Comparison of ENCODE assay signal across 10 cellular contexts in the genomic region with DNA sequence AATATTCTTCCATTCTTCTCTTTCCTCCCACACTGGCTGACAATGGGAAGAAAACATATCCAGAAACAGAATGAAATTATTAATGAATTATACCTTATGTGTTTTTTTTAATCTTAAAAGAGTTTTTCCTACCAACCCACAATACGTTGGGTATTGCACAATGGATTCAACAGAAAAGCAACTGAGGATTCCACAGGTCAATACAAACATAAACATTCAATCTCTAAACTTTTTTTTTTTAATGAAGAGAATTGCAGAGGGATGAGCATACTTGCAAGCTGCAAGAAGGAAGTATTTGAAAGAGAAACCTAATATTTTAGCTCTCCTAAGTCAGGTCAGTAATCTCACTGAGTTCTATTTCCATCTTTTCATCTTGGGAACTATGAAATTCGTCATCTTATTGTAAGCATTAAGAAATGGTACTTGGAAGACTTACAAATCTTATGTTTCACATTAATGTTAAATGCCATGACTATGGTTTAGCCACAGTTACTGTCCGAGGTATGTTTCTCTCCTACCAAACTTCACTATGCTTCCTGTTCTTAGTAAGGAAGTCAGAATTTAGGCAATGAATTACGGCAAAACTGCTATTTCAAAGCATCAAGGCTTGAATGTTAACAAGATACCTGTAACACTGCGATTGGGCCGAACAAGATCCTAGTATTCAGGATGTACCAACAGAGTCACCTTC.
DNase-seq lines count a peak whose midpoint lies in the region; ATAC-seq and TF ChIP-seq lines count a peak whose summit lies in the region.
"Had no signal": no experiment of that assay in that cellular context is flagged by ENCODE, and none has a peak within 500 bp of the region (broad histone marks: within the 10 kb centered on the region; RNA-seq: fewer than 3 reads in every experiment).

No MANE protein-coding gene starts in this region.

- DNase-seq in CD1c-positive myeloid dendritic cell (ENCODE audit: extremely low spot score) (peak; percentile 34), activated B cell treated with CpG ODN at 0.5 μM for 24 hours (no peak), memory B cell (ENCODE audit: low spot score in 2 of 2) (no peak), UCSD-AML1 (lab: John Stamatoyannopoulos, UW; ENCODE audit: unreplicated experiment) (no peak), cerebellar nuclear complex (lab: John Stamatoyannopoulos, UW) (no peak), mesenteric fat pad (ENCODE audit: low spot score) (no peak)
- no peak for DNase-seq in stimulated activated CD8-positive, alpha-beta memory T cell treated with anti-CD3 and anti-CD28 coated beads, Interleukin-4, amount 100 ng/mL, for 48 hours
- DNase-seq: activated CD4-positive, alpha-beta T cell treated with anti-CD3 and anti-CD28 coated beads, Interleukin-2, amount 50 U/mL, for 4 hours; tibial artery had no signal

- intact Hi-C loops in activated B cell treated with CpG ODN at 0.5 μM for 24 hours (cut with micrococcal nuclease) = loop anchor here (5.0 kb wide), 1 partner anchor 83 kb away; no protein-coding TSS in a partner anchor

- peak overlapping the region; percentile 78 for H3K4me3 Mint-ChIP-seq in activated B cell treated with CpG ODN at 0.5 μM for 24 hours
- peak overlapping the region; percentile 80 for H3K4me3 Mint-ChIP-seq in memory B cell

- H3K9me3 Mint-ChIP-seq in activated B cell treated with CpG ODN at 0.5 μM for 24 hours (no peaks in the 10 kb centered on the region), memory B cell (no peaks in the 10 kb centered on the region)

- CTCF ChIA-PET in activated B cell treated with CpG ODN at 0.5 μM for 24 hours (lab: Charles Lee) = interaction anchor here (1.0 kb wide), 1 partner anchor 24 kb away, joined by 3 read pairs; no protein-coding TSS in a partner anchor

- ATAC-seq in GM19452 (IDR thresholded peaks at IDR 0.05; ENCODE audit: unreplicated experiment) (peak; percentile 29), activated B cell treated with CpG ODN at 0.5 μM for 24 hours (ENCODE audit: low read depth) (no peak), memory B cell (ENCODE audit: low read depth) (no peak)

- POLR2A ChIA-PET in activated B cell treated with CpG ODN at 0.5 μM for 24 hours (lab: Charles Lee) = interaction anchor here (1.0 to 3.0 kb wide), 7 partner anchors 9 to 108 kb away, joined by 3 to 22 read pairs (median 9); no protein-coding TSS in a partner anchor

- TF ChIP-seq CTCF in activated B cell treated with CpG ODN at 0.5 μM for 24 hours (IDR thresholded peaks at IDR 0.05) = no peak

- H3K27ac Mint-ChIP-seq in activated B cell treated with CpG ODN at 0.5 μM for 24 hours (peak overlapping the region; percentile 90), memory B cell (peak overlapping the region; percentile 92)

- H3K27me3 Mint-ChIP-seq in activated B cell treated with CpG ODN at 0.5 μM for 24 hours (no peaks in the 10 kb centered on the region), memory B cell (no peaks in the 10 kb centered on the region)

- H3K4me1 Mint-ChIP-seq in activated B cell treated with CpG ODN at 0.5 μM for 24 hours = peaks cover 90% of the 10 kb centered on the region
- H3K4me1 Mint-ChIP-seq in memory B cell = peaks cover 68% of the 10 kb centered on the region

- H3K36me3 Mint-ChIP-seq in activated B cell treated with CpG ODN at 0.5 μM for 24 hours (ENCODE audit: low read depth) = no peaks in the 10 kb centered on the region
- no peaks in the 10 kb centered on the region for H3K36me3 Mint-ChIP-seq in memory B cell
